ENCODE assay signal across 16 cellular contexts in the genomic region with DNA sequence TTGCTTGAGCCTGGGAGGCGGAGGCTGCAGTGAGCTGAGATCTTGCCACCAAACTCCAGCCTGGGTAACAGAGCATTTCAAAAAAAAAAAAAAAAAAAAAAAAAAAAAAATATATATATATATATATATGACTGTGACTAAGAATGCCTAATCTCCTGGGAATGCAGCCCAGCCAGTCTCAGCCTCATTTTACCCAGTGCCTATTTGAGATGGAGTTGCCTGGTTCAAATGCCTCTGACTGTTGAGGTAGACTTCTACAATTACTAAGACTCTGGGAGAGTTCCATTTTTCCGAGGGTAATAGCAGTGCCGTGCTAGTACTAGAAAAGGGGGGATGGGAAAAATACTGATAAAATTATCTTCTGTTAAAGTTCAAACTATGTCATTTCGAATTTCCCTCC.
DNase-seq lines count a peak whose midpoint lies in the region; FAIRE-seq and TF ChIP-seq lines count a peak whose summit lies in the region.
"Had no signal": no experiment of that assay in that cellular context is flagged by ENCODE, and none has a peak within 500 bp of the region (broad histone marks: within the 10 kb centered on the region; RNA-seq: fewer than 3 reads in every experiment).

No MANE protein-coding gene starts in this region.

- H3K4me1 ChIP-seq in OCI-LY3 (ENCODE audit: low read length) (peaks cover 55% of the 10 kb centered on the region), mesenchymal stem cell (ENCODE audit: control insufficient read depth, insufficient read depth, low read depth, low read length) (no peaks in the 10 kb centered on the region), neural progenitor cell (no peaks in the 10 kb centered on the region)
- H3K4me1 ChIP-seq: A549, BE2C had no signal

- H3K14ac ChIP-seq in mesenchymal stem cell (ENCODE audit: low read length in 2 of 2), result no peak overlapping the region

- H3K4me2 ChIP-seq in OCI-LY3 (ENCODE audit: low read length) (no peak overlapping the region), mesenchymal stem cell (ENCODE audit: low read length, poor library complexity, severe bottlenecking) (no peak overlapping the region), neural progenitor cell (no peak overlapping the region)
- H3K4me2 ChIP-seq: A549 had no signal

- H3K9me3 ChIP-seq in OCI-LY3 (ENCODE audit: insufficient read depth, low read length) (0 out of 2 replicates have a peak, but pooled peaks cover 5% of the 10 kb centered on the region), mesenchymal stem cell (ENCODE audit: control insufficient read depth, low read length) (no peaks in the 10 kb centered on the region), neural progenitor cell (ENCODE audit: low read depth) (no peaks in the 10 kb centered on the region)
- H3K9me3 ChIP-seq: A549, BE2C had no signal

- H3K79me1 ChIP-seq in mesenchymal stem cell (replicated peaks; ENCODE audit: low read length, poor library complexity, severe bottlenecking), result peaks cover 1% of the 10 kb centered on the region

- H3K4me3 Mint-ChIP-seq in nephron (no peak overlapping the region), neural progenitor cell (no peak overlapping the region)
- H3K4me3 Mint-ChIP-seq: CD14-positive monocyte; CD8-positive, alpha-beta T cell; IgD-negative memory B cell had no signal

- no peaks in the 10 kb centered on the region for H3F3A ChIP-seq in neural progenitor cell (ENCODE audit: low read depth)

- H3K9me3 Mint-ChIP-seq in nephron, result peaks cover 2% of the 10 kb centered on the region
- peaks cover under 1% of the 10 kb centered on the region for H3K9me3 Mint-ChIP-seq in neural progenitor cell
- H3K9me3 Mint-ChIP-seq: CD8-positive, alpha-beta T cell had no signal

- H2BK5ac ChIP-seq in mesenchymal stem cell (ENCODE audit: low read depth, low read length, poor library complexity, severe bottlenecking), result no peak overlapping the region

- no peak overlapping the region for H3K23ac ChIP-seq in mesenchymal stem cell (ENCODE audit: low read length in 2 of 2)

- no peak overlapping the region for H2BK12ac ChIP-seq in mesenchymal stem cell (ENCODE audit: low read length in 2 of 2)

- H3K4me3 ChIP-seq in OCI-LY3 (ENCODE audit: low read length) (no peak overlapping the region), bronchial epithelial cell (ENCODE audit: low read depth, low read length) (no peak overlapping the region), mesenchymal stem cell (ENCODE audit: insufficient read depth in 1 of 2, low read depth in 1 of 2, low read length in 2 of 2) (no peak overlapping the region), neural progenitor cell (no peak overlapping the region)
- H3K4me3 ChIP-seq: A549 had no signal

- peak overlapping the region in 2 of 3 experiments; percentile 13 to 85 for H3K27ac Mint-ChIP-seq in nephron
- no peak overlapping the region for H3K27ac Mint-ChIP-seq in neural progenitor cell
- H3K27ac Mint-ChIP-seq: CD8-positive, alpha-beta T cell; IgD-negative memory B cell had no signal

- H3K27me3 Mint-ChIP-seq in nephron (ENCODE audit: low read depth) (no peaks in the 10 kb centered on the region), neural progenitor cell (ENCODE audit: insufficient read depth, low read depth) (no peaks in the 10 kb centered on the region)
- H3K27me3 Mint-ChIP-seq: IgD-negative memory B cell had no signal

- no peak overlapping the region for H3K4ac ChIP-seq in mesenchymal stem cell (ENCODE audit: low read depth in 1 of 2, low read length in 2 of 2)

- 77% methylated on average over 1 of the region's 4 CpGs for WGBS in mesenchymal stem cell

- peaks cover 61% of the 10 kb centered on the region for H3K4me1 Mint-ChIP-seq in nephron
- H3K4me1 Mint-ChIP-seq in neural progenitor cell, result no peaks in the 10 kb centered on the region
- H3K4me1 Mint-ChIP-seq: CD14-positive monocyte, IgD-negative memory B cell had no signal

- no peak for TF ChIP-seq CTCF in OCI-LY3 (IDR thresholded peaks at IDR 0.05; ENCODE audit: low read depth, low read length)
- no peak for TF ChIP-seq CTCF in bronchial epithelial cell (IDR thresholded peaks at IDR 0.05; ENCODE audit: insufficient read depth, low read length, severe bottlenecking)
- no peak for TF ChIP-seq CTCF in nephron (IDR thresholded peaks at IDR 0.05; ENCODE audit: unreplicated experiment in 3 of 3)
- no peak for TF ChIP-seq CTCF in neural progenitor cell (IDR thresholded peaks at IDR 0.05)

- DNase-seq in HCEC 1CT, result peak; percentile 26
- DNase-seq in bronchial epithelial cell (ENCODE audit: low read depth), result peak; percentile 88
- no peak for DNase-seq in mesenchymal stem cell
- DNase-seq in foreskin melanocyte, result no peak
- DNase-seq in neural progenitor cell (ENCODE audit: low spot score), result no peak
- DNase-seq: BE2C; CD8-positive, alpha-beta T cell; COR-L47; DND-41; GF-D8 had no signal

- H3K9ac ChIP-seq in OCI-LY3 (ENCODE audit: low read length), result no peak overlapping the region
- no peak overlapping the region for H3K9ac ChIP-seq in mesenchymal stem cell (ENCODE audit: low read length)
- no peak overlapping the region for H3K9ac ChIP-seq in neural progenitor cell

- no peak overlapping the region for H2BK120ac ChIP-seq in mesenchymal stem cell (ENCODE audit: low read depth, low read length)

- H2AK5ac ChIP-seq in mesenchymal stem cell (ENCODE audit: low read length, severe bottlenecking), result no peak overlapping the region

- H3K27me3 ChIP-seq in OCI-LY3 (ENCODE audit: low read depth, low read length) (no peaks in the 10 kb centered on the region), bronchial epithelial cell (ENCODE audit: control insufficient read depth, insufficient read depth, low read length) (no peaks in the 10 kb centered on the region), mesenchymal stem cell (ENCODE audit: control insufficient read depth in 1 of 2, insufficient read depth in 1 of 2, low read length in 2 of 2) (no peaks in the 10 kb centered on the region), neural progenitor cell (no peaks in the 10 kb centered on the region)
- H3K27me3 ChIP-seq: BE2C had no signal

- no peak for FAIRE-seq in bronchial epithelial cell (lab: Jason Lieb, UNC)
- FAIRE-seq: GM19239 had no signal

- no peaks in the 10 kb centered on the region for H4K20me1 ChIP-seq in OCI-LY3 (ENCODE audit: insufficient read depth, low read length)
- no peaks in the 10 kb centered on the region for H4K20me1 ChIP-seq in neural progenitor cell (ENCODE audit: low read depth)

- H4K8ac ChIP-seq in mesenchymal stem cell (ENCODE audit: low read length), result no peak overlapping the region

- H3K18ac ChIP-seq in mesenchymal stem cell (ENCODE audit: low read depth in 1 of 2, low read length in 2 of 2), result no peak overlapping the region

- peaks cover 13% of the 10 kb centered on the region for H3K36me3 Mint-ChIP-seq in nephron (ENCODE audit: low read depth)
- no peaks in the 10 kb centered on the region for H3K36me3 Mint-ChIP-seq in neural progenitor cell
- H3K36me3 Mint-ChIP-seq: CD14-positive monocyte; CD8-positive, alpha-beta T cell; IgD-negative memory B cell had no signal

- H2AFZ ChIP-seq in OCI-LY3 (ENCODE audit: low read depth, low read length) (peak overlapping the region; percentile 62; the same call in 1 of the 2 replicates), mesenchymal stem cell (ENCODE audit: low read depth, low read length) (no peak overlapping the region), neural progenitor cell (replicated peaks) (no peak overlapping the region)

- no peaks in the 10 kb centered on the region for H3K79me2 ChIP-seq in OCI-LY3 (ENCODE audit: low read length)
- no peaks in the 10 kb centered on the region for H3K79me2 ChIP-seq in neural progenitor cell (ENCODE audit: low read depth)

- no peak overlapping the region for H2BK15ac ChIP-seq in mesenchymal stem cell (ENCODE audit: low read depth, poor library complexity, severe bottlenecking)

- no peak overlapping the region for H4K91ac ChIP-seq in mesenchymal stem cell (ENCODE audit: low read length)

- H3K27ac ChIP-seq in OCI-LY3 (ENCODE audit: low read length) (peak overlapping the region; percentile 71; the same call in 1 of the 2 replicates), mesenchymal stem cell (ENCODE audit: low read length, poor library complexity, severe bottlenecking) (no peak overlapping the region), neural progenitor cell (no peak overlapping the region)
- H3K27ac ChIP-seq: A549 had no signal

- H3K36me3 ChIP-seq in OCI-LY3 (replicated peaks; ENCODE audit: low read depth, low read length), result peaks cover under 1% of the 10 kb centered on the region
- no peaks in the 10 kb centered on the region for H3K36me3 ChIP-seq in bronchial epithelial cell (ENCODE audit: control insufficient read depth, insufficient read depth, low read length)
- H3K36me3 ChIP-seq in mesenchymal stem cell (ENCODE audit: control insufficient read depth in 1 of 2, insufficient read depth in 2 of 2, low read depth in 1 of 2, low read length in 2 of 2), result peaks cover 0 to 93% of the 10 kb centered on the region in 2 experiments
- no peaks in the 10 kb centered on the region for H3K36me3 ChIP-seq in neural progenitor cell
- H3K36me3 ChIP-seq: BE2C had no signal

Comparison
In these comparisons a context has a peak if more than half of its experiments do, and no peak if none do; other contexts are left out.
1. DNase-seq: peak in HCEC 1CT (single experiment) and bronchial epithelial cell (single experiment); none in mesenchymal stem cell (single experiment), foreskin melanocyte (single experiment) and neural progenitor cell (single experiment).